In genomic region chr14:92844220-92844619, GRCh38 we compare ENCODE assay signal across 15 cellular contexts. TPM values are rescaled to one million over a fixed set of nuclear protein-coding genes. Genes with fewer than 3 reads are reported as not detected.
DNase-seq lines count a peak whose midpoint lies in the region; ATAC-seq, FAIRE-seq and TF ChIP-seq lines count a peak whose summit lies in the region.
"Had no signal": no experiment of that assay in that cellular context is flagged by ENCODE, and none has a peak within 500 bp of the region (broad histone marks: within the 10 kb centered on the region; RNA-seq: fewer than 3 reads in every experiment).

No MANE protein-coding gene starts in this region.

- no peak overlapping the region for H3K4me3 ChIP-seq in HepG2 (replicated peaks in 1 of 3; ENCODE audit: insufficient read depth in 1 of 3, low read depth in 2 of 3, low read length in 3 of 3)
- H3K4me3 ChIP-seq: esophagus squamous epithelium, left ventricle myocardium inferior had no signal

- no peak overlapping the region for H3K27ac ChIP-seq in HepG2 (ENCODE audit: extremely low read length, insufficient read depth, low read length)
- H3K27ac ChIP-seq: esophagus squamous epithelium, left ventricle myocardium inferior had no signal

- intact Hi-C loops in HepG2 (cut with micrococcal nuclease; ENCODE audit: unreplicated experiment): no loop called here

- H4K20me1 ChIP-seq in HepG2 (ENCODE audit: insufficient read depth, low read length): no peaks in the 10 kb centered on the region

- no peak overlapping the region for H3K4me2 ChIP-seq in HepG2 (ENCODE audit: low read depth, low read length)
- H3K4me2 ChIP-seq: SK-N-SH had no signal

- in situ Hi-C loops in HepG2 (cut with HindIII; ENCODE audit: extremely low pct_ligation_motif_present, low pct_unique_long_range_greater_than_20kb): no loop called here

- TF ChIP-seq POLR2A in HepG2 (IDR thresholded peaks at IDR 0.05; ENCODE audit: insufficient read depth in 1 of 2, low read depth in 2 of 2, low read length in 2 of 2): no peak

- no peak for TF ChIP-seq EP300 in HepG2 (IDR thresholded peaks at IDR 0.05; ENCODE audit: low read depth in 2 of 2, low read length in 2 of 2)
- no peak for TF ChIP-seq EP300 in HepG2 (CRISPR knock-in tag; IDR thresholded peaks at IDR 0.05; ENCODE audit: borderline replicate concordance)

- no peaks in the 10 kb centered on the region for H3K9me3 ChIP-seq in HepG2 (ENCODE audit: low read length)
- H3K9me3 ChIP-seq: esophagus squamous epithelium, left ventricle myocardium inferior, SK-N-SH had no signal

- ATAC-seq in activated CD4-positive, CD25-positive, alpha-beta regulatory T cell treated with anti-CD3 and anti-CD28 coated beads, Interleukin-2, amount 50 U/mL, for 24 hours: peak; percentile 50 to 62
- peak; percentile 42 for ATAC-seq in GM18861 (IDR thresholded peaks at IDR 0.05; ENCODE audit: unreplicated experiment)
- no peak for ATAC-seq in HepG2

- peaks cover 3 to 16% of the 10 kb centered on the region in 2 experiments; a peak in 4 of 5 replicates for H3K36me3 ChIP-seq in HepG2 (replicated peaks in 1 of 2; ENCODE audit: control insufficient read depth in 1 of 2, insufficient read depth in 2 of 2, low read length in 2 of 2)

- POLR2A ChIA-PET in HepG2 (lab: Yijun Ruan, JAX): no interaction called here

- no peak for DNase-seq in activated CD4-positive, CD25-positive, alpha-beta regulatory T cell (lab: John Stamatoyannopoulos, UW)
- DNase-seq in MV-4-11 (lab: John Stamatoyannopoulos, UW) (peak; percentile 7), HepG2 (ENCODE audit: low spot score) (no peak), HUDEP-2 (lab: John Stamatoyannopoulos, UW; ENCODE audit: unreplicated experiment in 76 of 76) (no peak), NCI-H146 treated with DMSO at 0.1 percent for 48 hours (lab: John Stamatoyannopoulos, UW; ENCODE audit: unreplicated experiment) (no peak), cerebellum (ENCODE audit: low spot score) (no peak)
- DNase-seq: CD4-positive, CD25-positive, alpha-beta regulatory T cell; esophagus squamous epithelium; KG1; left ventricle myocardium inferior; NCI-H1436 treated with DMSO at 0.1 percent for 48 hours; SK-N-SH had no signal

- BruUV-seq in HepG2 (replicated peaks; lab: Mats Ljungman, UMichigan): TSS peak; percentile 34

- FAIRE-seq in HepG2 (lab: Jason Lieb, UNC): no peak
- FAIRE-seq: TTC549 had no signal

- no peak overlapping the region for H2AFZ ChIP-seq in HepG2 (ENCODE audit: low read length)

- peaks cover 10% of the 10 kb centered on the region; the same call in 1 of the 2 replicates for H3K4me1 ChIP-seq in HepG2 (ENCODE audit: insufficient read depth, low read length)

- CTCF ChIA-PET in HepG2 (lab: Yijun Ruan, JAX; ENCODE audit: low intra/inter-chr PET ratio, low total read pairs): no interaction called here

- TF ChIP-seq CTCF in HepG2 (CRISPR knock-in tag; IDR thresholded peaks at IDR 0.05): no peak

- 90% methylated on average over 5 of the region's 5 CpGs for WGBS in HepG2 (ENCODE audit: low lambda C conversion rate)

- no peak for TF ChIP-seq RAD21 in HepG2 (CRISPR knock-in tag; IDR thresholded peaks at IDR 0.05)

- no peaks in the 10 kb centered on the region for H3K27me3 ChIP-seq in HepG2 (ENCODE audit: control insufficient read depth in 1 of 2, insufficient read depth in 2 of 2, low read length in 2 of 2)
- H3K27me3 ChIP-seq: esophagus squamous epithelium had no signal

- H3K9ac ChIP-seq in HepG2 (ENCODE audit: insufficient read depth, low read depth, low read length): no peak overlapping the region
- H3K9ac ChIP-seq: SK-N-SH had no signal

- no peaks in the 10 kb centered on the region for H3K79me2 ChIP-seq in HepG2 (ENCODE audit: insufficient read depth, low read length)

TF ChIP-seq in HepG2, 621 proteins besides CTCF, POLR2A, EP300 and RAD21 (continues in another document):
- TF ChIP-seq ZSCAN29 (CRISPR knock-in tag; conservative IDR thresholded peaks at IDR 0.05): no peak
- no peak for TF ChIP-seq ZBTB2 (CRISPR knock-in tag; IDR thresholded peaks at IDR 0.05; ENCODE audit: low read depth)
- no peak for TF ChIP-seq RERE (CRISPR knock-in tag; IDR thresholded peaks at IDR 0.05; ENCODE audit: low read depth)

RNA-seq across cellular contexts. Expression of gene GOLGA5, which starts 50.1 kb away (rescaled TPM):
- total RNA-seq in HepG2 (2016; rRNA removed; fragmentation: Illumina TruSeq; extraction: Trizol): 40.0 and 54.6 TPM in 2 replicates
- total RNA-seq in HepG2 (2016; cell fraction: cytosol; rRNA removed; fragmentation: Illumina TruSeq; extraction: Trizol; ENCODE audit: low read depth): 18.6 and 23.9 TPM in 2 replicates
- total RNA-seq in HepG2 (2016; cell fraction: insoluble cytoplasmic fraction; rRNA removed; fragmentation: Illumina TruSeq; extraction: Trizol): 38.1 and 54.7 TPM in 2 replicates
- 41.5 and 47.7 TPM in 2 replicates for total RNA-seq in HepG2 (2016; cell fraction: membrane; rRNA removed; fragmentation: Illumina TruSeq; extraction: Trizol)
- total RNA-seq in HepG2 (2016; cell fraction: nucleus; rRNA removed; fragmentation: Illumina TruSeq; extraction: Trizol): 21.9 and 23.1 TPM in 2 replicates
- 25.7 and 31.0 TPM in 2 replicates for polyA plus RNA-seq in HepG2 (2011; rRNA removed)
- polyA plus RNA-seq in HepG2 (2011; cell fraction: cytosol; rRNA removed): 16.9 and 24.2 TPM in 2 replicates
- polyA plus RNA-seq in HepG2 (2011; cell fraction: nucleus; rRNA removed): 9.2 and 10.4 TPM in 2 replicates
- 27.9 and 42.1 TPM in 2 replicates for polyA plus RNA-seq in HepG2 (2012)
- 13.0 and 14.4 TPM in 2 replicates for polyA plus RNA-seq in HepG2 (2016; cell fraction: cytosol; fragmentation: Illumina TruSeq; extraction: Trizol; ENCODE audit: low read depth)
- 51.6 and 52.3 TPM in 2 replicates for polyA plus RNA-seq in HepG2 (2016; cell fraction: insoluble cytoplasmic fraction; fragmentation: Illumina TruSeq; extraction: Trizol; ENCODE audit: low read depth)
- polyA plus RNA-seq in HepG2 (2016; cell fraction: membrane; fragmentation: Illumina TruSeq; extraction: Trizol; ENCODE audit: low read depth): 30.5 and 32.1 TPM in 2 replicates
- polyA plus RNA-seq in HepG2 (2016; cell fraction: nucleus; fragmentation: Illumina TruSeq; extraction: Trizol; ENCODE audit: insufficient read depth, low read depth): 28.4 and 29.6 TPM in 2 replicates
- 9.6 and 9.8 TPM in 2 replicates for polyA minus RNA-seq in HepG2 (2011; rRNA and poly(A)+ RNA removed; ENCODE audit: low replicate concordance)
- polyA minus RNA-seq in HepG2 (2011; cell fraction: cytosol; rRNA and poly(A)+ RNA removed): 19.8 and 26.8 TPM in 2 replicates
- 27.6 and 40.0 TPM in 2 replicates for polyA minus RNA-seq in HepG2 (2011; cell fraction: nucleus; rRNA and poly(A)+ RNA removed)
- total RNA-seq in cerebellum: 19.8 TPM
